In genomic region chr2:226652388-226652787, GRCh38 we compare ENCODE assay signal across 9 cellular contexts.
A peak's percentile ranks its signal among the peaks of the same experiment; 100 is the strongest.
DNase-seq lines count a peak whose midpoint lies in the region; ATAC-seq and TF ChIP-seq lines count a peak whose summit lies in the region.
"Had no signal": no experiment of that assay in that cellular context is flagged by ENCODE, and none has a peak within 500 bp of the region (broad histone marks: within the 10 kb centered on the region; RNA-seq: fewer than 3 reads in every experiment).

No MANE protein-coding gene starts in this region.

- intact Hi-C loops in activated naive CD4-positive, alpha-beta T cell treated with anti-CD3 and anti-CD28 coated beads for 36 hours (cut with micrococcal nuclease), result loop anchor here (1.0 to 10.0 kb wide), 9 partner anchors 82 to 912 kb away; partner anchors contain the start of gene IRS1
- intact Hi-C loops in breast epithelium (cut with DNase I; ENCODE audit: low total_unique reads) (no loop called here), natural killer cell (cut with micrococcal nuclease) (no loop called here), right cardiac atrium (cut with DNase I) (loop anchor here in 3 of 4 donors (5.0 to 10.0 kb wide), 2 partner anchors 142 to 145 kb away; partner anchors contain the start of gene IRS1 (in 3 of the 3))

- peaks cover 8 to 15% of the 10 kb centered on the region in 2 donors for H3K4me1 ChIP-seq in breast epithelium
- H3K4me1 ChIP-seq in right cardiac atrium (ENCODE audit: control insufficient read depth, insufficient read depth, low read length), result peaks cover 9% of the 10 kb centered on the region

- no peak for ATAC-seq in natural killer cell
- ATAC-seq in right cardiac atrium, result no peak

- peak; percentile 8 for DNase-seq in activated naive CD4-positive, alpha-beta T cell treated with anti-CD3 and anti-CD28 coated beads for 36 hours
- DNase-seq in activated naive CD4-positive, alpha-beta T cell treated with anti-CD3 and anti-CD28 coated beads, Interleukin-2, amount 50 U/mL, for 16 hours, result no peak
- DNase-seq in HT1080 (ENCODE audit: low read depth) (peak; percentile 98), breast epithelium (ENCODE audit: low spot score in 2 of 2) (no peak), stromal cell of bone marrow (ENCODE audit: low read depth) (peak; percentile 90), natural killer cell (no peak), occipital lobe (lab: John Stamatoyannopoulos, UW) (no peak), right cardiac atrium (no peak)
- DNase-seq: DMS53 had no signal

- no peak for TF ChIP-seq POLR2A in breast epithelium (IDR thresholded peaks at IDR 0.05)

- no peak overlapping the region for H3K4me3 Mint-ChIP-seq in activated naive CD4-positive, alpha-beta T cell treated with anti-CD3 and anti-CD28 coated beads for 36 hours
- no peak overlapping the region for H3K4me3 Mint-ChIP-seq in natural killer cell

- H3K36me3 Mint-ChIP-seq in activated naive CD4-positive, alpha-beta T cell treated with anti-CD3 and anti-CD28 coated beads for 36 hours (ENCODE audit: low read depth), result peaks cover 12% of the 10 kb centered on the region
- H3K36me3 Mint-ChIP-seq in natural killer cell, result no peaks in the 10 kb centered on the region

- peaks cover 7% of the 10 kb centered on the region for H3K9me3 Mint-ChIP-seq in activated naive CD4-positive, alpha-beta T cell treated with anti-CD3 and anti-CD28 coated beads for 36 hours
- H3K9me3 Mint-ChIP-seq in natural killer cell, result no peaks in the 10 kb centered on the region

- H3K27ac ChIP-seq in breast epithelium (peak overlapping the region; percentile 25 to 28), right cardiac atrium (ENCODE audit: low read length) (no peak overlapping the region)

- H3K4me3 ChIP-seq in breast epithelium, result no peak overlapping the region
- H3K4me3 ChIP-seq in right cardiac atrium (ENCODE audit: low read length), result no peak overlapping the region

- peaks cover 3% of the 10 kb centered on the region for H3K27me3 Mint-ChIP-seq in activated naive CD4-positive, alpha-beta T cell treated with anti-CD3 and anti-CD28 coated beads for 36 hours (ENCODE audit: low read depth)
- H3K27me3 Mint-ChIP-seq in natural killer cell (ENCODE audit: low read depth in 2 of 2), result peaks cover 3 to 9% of the 10 kb centered on the region in 2 donors

- H3K27me3 ChIP-seq in breast epithelium (no peaks in the 10 kb centered on the region), right cardiac atrium (ENCODE audit: control insufficient read depth, insufficient read depth) (no peaks in the 10 kb centered on the region)

- H3K27ac Mint-ChIP-seq in activated naive CD4-positive, alpha-beta T cell treated with anti-CD3 and anti-CD28 coated beads for 36 hours, result peak overlapping the region; percentile 5
- H3K27ac Mint-ChIP-seq in natural killer cell, result no peak overlapping the region

- WGBS in right cardiac atrium, result 45% methylated on average over 4 of the region's 4 CpGs

- H3K36me3 ChIP-seq in breast epithelium, result no peaks in the 10 kb centered on the region

- H3K9me3 ChIP-seq in breast epithelium, result no peaks in the 10 kb centered on the region
- H3K9me3 ChIP-seq in right cardiac atrium (ENCODE audit: control insufficient read depth, low read length), result no peaks in the 10 kb centered on the region

- CTCF ChIA-PET in activated naive CD4-positive, alpha-beta T cell treated with anti-CD3 and anti-CD28 coated beads for 36 hours (lab: Charles Lee), result interaction anchor here (1.3 kb wide), 1 partner anchor 150 kb away, joined by 3 read pairs; no protein-coding TSS in a partner anchor

- TF ChIP-seq CTCF in breast epithelium (IDR thresholded peaks at IDR 0.05) (no peak), natural killer cell (IDR thresholded peaks at IDR 0.05) (no peak)

- H3K4me1 Mint-ChIP-seq in activated naive CD4-positive, alpha-beta T cell treated with anti-CD3 and anti-CD28 coated beads for 36 hours (ENCODE audit: low read depth), result peaks cover 25% of the 10 kb centered on the region
- no peaks in the 10 kb centered on the region for H3K4me1 Mint-ChIP-seq in natural killer cell

Comparison
In these comparisons a context has a peak if more than half of its experiments do, and no peak if none do; other contexts are left out.
1. DNase-seq: peak in activated naive CD4-positive, alpha-beta T cell treated with anti-CD3 and anti-CD28 coated beads for 36 hours (single experiment), HT1080 (single experiment) and stromal cell of bone marrow (single experiment); none in activated naive CD4-positive, alpha-beta T cell treated with anti-CD3 and anti-CD28 coated beads, Interleukin-2, amount 50 U/mL, for 16 hours (single experiment), breast epithelium (0 of 2), natural killer cell (single experiment), occipital lobe (single experiment) and right cardiac atrium (0 of 3).
2. intact Hi-C loops: an anchor here in activated naive CD4-positive, alpha-beta T cell treated with anti-CD3 and anti-CD28 coated beads for 36 hours (1.0 to 10.0 kb wide) and right cardiac atrium (5.0 to 10.0 kb wide); none called in breast epithelium and natural killer cell.